In the genomic region with DNA sequence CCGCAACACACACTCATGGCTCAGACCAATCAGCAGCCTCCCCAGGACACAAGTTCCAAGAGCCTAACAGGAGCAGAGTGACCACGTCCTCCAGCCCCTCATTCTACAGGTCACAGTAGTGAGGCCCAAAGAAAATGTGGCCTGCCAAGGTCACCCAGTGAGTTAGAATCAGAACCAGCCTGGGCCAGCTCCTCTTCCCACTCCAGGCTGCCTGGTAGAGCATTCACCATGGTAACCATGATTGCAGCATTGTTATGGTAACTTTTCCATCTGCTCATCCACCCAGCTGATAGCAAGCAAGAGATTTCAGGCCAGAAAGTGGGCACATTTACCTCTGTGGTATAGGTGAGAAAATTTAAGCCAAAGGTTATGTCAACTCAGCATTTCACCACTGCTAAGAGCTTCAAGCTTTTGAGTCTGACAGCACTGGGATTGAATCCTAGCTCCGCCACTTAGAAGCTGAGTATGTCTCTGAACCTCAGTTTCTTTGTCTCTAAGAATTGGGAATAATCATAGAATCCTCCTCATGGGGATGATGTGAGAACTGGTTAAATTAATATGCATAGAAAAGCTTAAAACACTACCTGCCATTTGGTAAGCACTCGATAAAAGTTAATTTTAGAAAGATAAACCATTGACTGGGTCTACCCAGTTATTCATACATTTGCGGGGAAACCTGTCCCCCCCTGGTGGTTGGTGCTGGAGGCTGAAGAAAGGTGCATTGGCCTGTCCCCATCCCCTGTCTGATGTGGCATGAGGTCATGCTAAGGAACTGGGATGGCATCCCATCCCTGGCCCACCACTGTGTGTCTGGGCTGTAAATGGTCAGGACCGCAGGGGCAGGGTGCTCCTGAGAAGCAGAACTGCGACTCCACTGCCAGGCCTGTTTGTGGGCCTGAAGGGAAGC, we compare ENCODE assay signal across 1 cellular context.
A peak's percentile ranks its signal among the peaks of the same experiment; 100 is the strongest.
TF ChIP-seq lines count a peak whose summit lies in the region.

No MANE protein-coding gene starts in this region.

TF ChIP-seq in K562, 482 proteins besides CTCF, POLR2A, EP300 and RAD21 (continued from another document):
- peak; percentile 43 for TF ChIP-seq CTCFL (IDR thresholded peaks at IDR 0.05; ENCODE audit: borderline replicate concordance, insufficient read depth, low read depth, low read length, poor library complexity, severe bottlenecking)
- TF ChIP-seq ZNF124 (CRISPR knock-in tag; IDR thresholded peaks at IDR 0.05): no peak
- TF ChIP-seq, protein P1, sequence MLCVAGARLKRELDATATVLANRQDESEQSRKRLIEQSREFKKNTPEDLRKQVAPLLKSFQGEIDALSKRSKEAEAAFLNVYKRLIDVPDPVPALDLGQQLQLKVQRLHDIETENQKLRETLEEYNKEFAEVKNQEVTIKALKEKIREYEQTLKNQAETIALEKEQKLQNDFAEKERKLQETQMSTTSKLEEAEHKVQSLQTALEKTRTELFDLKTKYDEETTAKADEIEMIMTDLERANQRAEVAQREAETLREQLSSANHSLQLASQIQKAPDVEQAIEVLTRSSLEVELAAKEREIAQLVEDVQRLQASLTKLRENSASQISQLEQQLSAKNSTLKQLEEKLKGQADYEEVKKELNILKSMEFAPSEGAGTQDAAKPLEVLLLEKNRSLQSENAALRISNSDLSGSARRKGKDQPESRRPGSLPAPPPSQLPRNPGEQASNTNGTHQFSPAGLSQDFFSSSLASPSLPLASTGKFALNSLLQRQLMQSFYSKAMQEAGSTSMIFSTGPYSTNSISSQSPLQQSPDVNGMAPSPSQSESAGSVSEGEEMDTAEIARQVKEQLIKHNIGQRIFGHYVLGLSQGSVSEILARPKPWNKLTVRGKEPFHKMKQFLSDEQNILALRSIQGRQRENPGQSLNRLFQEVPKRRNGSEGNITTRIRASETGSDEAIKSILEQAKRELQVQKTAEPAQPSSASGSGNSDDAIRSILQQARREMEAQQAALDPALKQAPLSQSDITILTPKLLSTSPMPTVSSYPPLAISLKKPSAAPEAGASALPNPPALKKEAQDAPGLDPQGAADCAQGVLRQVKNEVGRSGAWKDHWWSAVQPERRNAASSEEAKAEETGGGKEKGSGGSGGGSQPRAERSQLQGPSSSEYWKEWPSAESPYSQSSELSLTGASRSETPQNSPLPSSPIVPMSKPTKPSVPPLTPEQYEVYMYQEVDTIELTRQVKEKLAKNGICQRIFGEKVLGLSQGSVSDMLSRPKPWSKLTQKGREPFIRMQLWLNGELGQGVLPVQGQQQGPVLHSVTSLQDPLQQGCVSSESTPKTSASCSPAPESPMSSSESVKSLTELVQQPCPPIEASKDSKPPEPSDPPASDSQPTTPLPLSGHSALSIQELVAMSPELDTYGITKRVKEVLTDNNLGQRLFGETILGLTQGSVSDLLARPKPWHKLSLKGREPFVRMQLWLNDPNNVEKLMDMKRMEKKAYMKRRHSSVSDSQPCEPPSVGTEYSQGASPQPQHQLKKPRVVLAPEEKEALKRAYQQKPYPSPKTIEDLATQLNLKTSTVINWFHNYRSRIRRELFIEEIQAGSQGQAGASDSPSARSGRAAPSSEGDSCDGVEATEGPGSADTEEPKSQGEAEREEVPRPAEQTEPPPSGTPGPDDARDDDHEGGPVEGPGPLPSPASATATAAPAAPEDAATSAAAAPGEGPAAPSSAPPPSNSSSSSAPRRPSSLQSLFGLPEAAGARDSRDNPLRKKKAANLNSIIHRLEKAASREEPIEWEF (CRISPR knock-in tag; IDR thresholded peaks at IDR 0.05): no peak
- no peak for TF ChIP-seq ZC3H8 (IDR thresholded peaks at IDR 0.05)
- no peak for TF ChIP-seq ZNF583 (CRISPR knock-in tag; IDR thresholded peaks at IDR 0.05)
- TF ChIP-seq ZNF316 (IDR thresholded peaks at IDR 0.05): peak; percentile 82
- no peak for TF ChIP-seq ZNF175 (CRISPR knock-in tag; IDR thresholded peaks at IDR 0.05; ENCODE audit: low read depth)
- TF ChIP-seq MAFF (IDR thresholded peaks at IDR 0.05; ENCODE audit: low read length): peak; percentile 73
- TF ChIP-seq ZNF212 (CRISPR knock-in tag; IDR thresholded peaks at IDR 0.05): no peak
- TF ChIP-seq C11orf30 (IDR thresholded peaks at IDR 0.05; ENCODE audit: low read depth): peak; percentile 71; the same call in 1 of the 2 replicates
- TF ChIP-seq MAFK (IDR thresholded peaks at IDR 0.05; ENCODE audit: low read length): peak; percentile 58; the same call in 1 of the 2 replicates
- TF ChIP-seq HSF4 (CRISPR knock-in tag; IDR thresholded peaks at IDR 0.05; ENCODE audit: borderline replicate concordance): no peak
